Comparison of ENCODE assay signal across 23 cellular contexts in genomic region chr16:87075319-87075860, GRCh38.
DNase-seq lines count a peak whose midpoint lies in the region; ATAC-seq, FAIRE-seq and TF ChIP-seq lines count a peak whose summit lies in the region.
"Had no signal": no experiment of that assay in that cellular context is flagged by ENCODE, and none has a peak within 500 bp of the region (broad histone marks: within the 10 kb centered on the region; RNA-seq: fewer than 3 reads in every experiment).

No MANE protein-coding gene starts in this region.

- peak overlapping the region; percentile 94 for H3K27ac Mint-ChIP-seq in nephron progenitor cell
- no peak overlapping the region for H3K27ac Mint-ChIP-seq in type B pancreatic cell
- H3K27ac Mint-ChIP-seq: CD4-positive, alpha-beta memory T cell had no signal

- TF ChIP-seq EP300 in HepG2 (IDR thresholded peaks at IDR 0.05; ENCODE audit: low read depth in 2 of 2, low read length in 2 of 2) (no peak), HepG2 (CRISPR knock-in tag; IDR thresholded peaks at IDR 0.05; ENCODE audit: borderline replicate concordance) (no peak)

- no peak for FAIRE-seq in HepG2 (lab: Jason Lieb, UNC)
- FAIRE-seq: GM12892, H54 had no signal

- TF ChIP-seq POLR2A in HepG2 (IDR thresholded peaks at IDR 0.05; ENCODE audit: insufficient read depth in 1 of 2, low read depth in 2 of 2, low read length in 2 of 2) = no peak
- no peak for TF ChIP-seq POLR2A in right lobe of liver (IDR thresholded peaks at IDR 0.05)
- TF ChIP-seq POLR2A in uterus (IDR thresholded peaks at IDR 0.05) = no peak

- no peak overlapping the region for H3K4me3 ChIP-seq in HepG2 (replicated peaks in 1 of 3; ENCODE audit: insufficient read depth in 1 of 3, low read depth in 2 of 3, low read length in 3 of 3)
- no peak overlapping the region for H3K4me3 ChIP-seq in right lobe of liver
- no peak overlapping the region for H3K4me3 ChIP-seq in coronary artery
- H3K4me3 ChIP-seq in uterus = no peak overlapping the region
- H3K4me3 ChIP-seq: SJCRH30 had no signal

- peaks cover 28% of the 10 kb centered on the region for H3K36me3 Mint-ChIP-seq in nephron progenitor cell (ENCODE audit: low read depth)
- no peaks in the 10 kb centered on the region for H3K36me3 Mint-ChIP-seq in type B pancreatic cell
- H3K36me3 Mint-ChIP-seq: CD4-positive, alpha-beta memory T cell had no signal

- no peaks in the 10 kb centered on the region for H3K79me2 ChIP-seq in HepG2 (ENCODE audit: insufficient read depth, low read length)

- no peak for TF ChIP-seq CTCF in HepG2 (CRISPR knock-in tag; IDR thresholded peaks at IDR 0.05)
- TF ChIP-seq CTCF in right lobe of liver (IDR thresholded peaks at IDR 0.05) = no peak
- no peak for TF ChIP-seq CTCF in coronary artery (IDR thresholded peaks at IDR 0.05)
- TF ChIP-seq CTCF in nephron progenitor cell (IDR thresholded peaks at IDR 0.05) = no peak
- TF ChIP-seq CTCF in type B pancreatic cell (conservative IDR thresholded peaks at IDR 0.05) = no peak
- TF ChIP-seq CTCF in uterus (IDR thresholded peaks at IDR 0.05) = no peak

- no peak overlapping the region for H2AFZ ChIP-seq in HepG2 (ENCODE audit: low read length)

- H3K9me3 ChIP-seq in HepG2 (ENCODE audit: low read length) (peaks cover 11% of the 10 kb centered on the region), right lobe of liver (peaks cover 0 to 3% (median 0%) of the 10 kb centered on the region in 4 donors), uterus (no peaks in the 10 kb centered on the region)
- H3K9me3 ChIP-seq: BE2C, SJCRH30 had no signal

- POLR2A ChIA-PET in HepG2 (lab: Yijun Ruan, JAX) = no interaction called here

- no peaks in the 10 kb centered on the region for H3K4me1 ChIP-seq in HepG2 (ENCODE audit: insufficient read depth, low read length)
- H3K4me1 ChIP-seq in right lobe of liver = no peaks in the 10 kb centered on the region
- H3K4me1 ChIP-seq in uterus = no peaks in the 10 kb centered on the region
- H3K4me1 ChIP-seq: BE2C had no signal

- ATAC-seq in HepG2 = no peak
- no peak for ATAC-seq in right lobe of liver
- ATAC-seq: Panc1 had no signal

- in situ Hi-C loops in HepG2 (cut with HindIII; ENCODE audit: extremely low pct_ligation_motif_present, low pct_unique_long_range_greater_than_20kb) = no loop called here

- H3K9me3 Mint-ChIP-seq in nephron progenitor cell = peaks cover 48% of the 10 kb centered on the region
- H3K9me3 Mint-ChIP-seq in type B pancreatic cell = peaks cover 15% of the 10 kb centered on the region

- WGBS in HepG2 (ENCODE audit: low lambda C conversion rate) = 26% methylated on average over 11 of the region's 12 CpGs
- WGBS in right lobe of liver (ENCODE audit: insufficient coverage, low coverage, low lambda C conversion rate, missing lambda C conversion rate) = 47% methylated on average over 4 of the region's 12 CpGs

- intact Hi-C loops in HepG2 (cut with micrococcal nuclease; ENCODE audit: unreplicated experiment) = no loop called here
- intact Hi-C loops in right lobe of liver (cut with DNase I) = no loop called here
- intact Hi-C loops in uterus (cut with DNase I; ENCODE audit: low total_unique reads) = no loop called here

- no peak overlapping the region for H3K9ac ChIP-seq in HepG2 (ENCODE audit: insufficient read depth, low read depth, low read length)

- H3K27me3 ChIP-seq in HepG2 (ENCODE audit: control insufficient read depth in 1 of 2, insufficient read depth in 2 of 2, low read length in 2 of 2) = peaks cover 2 to 21% of the 10 kb centered on the region in 2 experiments; a peak in 3 of 5 replicates
- H3K27me3 ChIP-seq in right lobe of liver = no peaks in the 10 kb centered on the region
- H3K27me3 ChIP-seq in uterus = no peaks in the 10 kb centered on the region
- H3K27me3 ChIP-seq: SJCRH30 had no signal

- H3K4me3 Mint-ChIP-seq in nephron progenitor cell = peak overlapping the region; percentile 52
- H3K4me3 Mint-ChIP-seq in type B pancreatic cell = no peak overlapping the region
- H3K4me3 Mint-ChIP-seq: CD4-positive, alpha-beta memory T cell had no signal

- H3K36me3 ChIP-seq in HepG2 (replicated peaks in 1 of 2; ENCODE audit: control insufficient read depth in 1 of 2, insufficient read depth in 2 of 2, low read length in 2 of 2) (no peaks in the 10 kb centered on the region), right lobe of liver (no peaks in the 10 kb centered on the region), uterus (no peaks in the 10 kb centered on the region)
- H3K36me3 ChIP-seq: BE2C, SJCRH30 had no signal

- TF ChIP-seq RAD21 in HepG2 (CRISPR knock-in tag; IDR thresholded peaks at IDR 0.05) = no peak

- CTCF ChIA-PET in HepG2 (lab: Yijun Ruan, JAX; ENCODE audit: low intra/inter-chr PET ratio, low total read pairs) = no interaction called here

- H3K27me3 Mint-ChIP-seq in nephron progenitor cell (ENCODE audit: low read depth, poor library complexity) (peaks cover 15% of the 10 kb centered on the region), type B pancreatic cell (peaks cover 12% of the 10 kb centered on the region)

- no TSS peak for BruUV-seq in HepG2 (replicated peaks; lab: Mats Ljungman, UMichigan)

- no peak overlapping the region for H3K4me2 ChIP-seq in HepG2 (ENCODE audit: low read depth, low read length)

- H3K27ac ChIP-seq in HepG2 (ENCODE audit: extremely low read length, insufficient read depth, low read length) = no peak overlapping the region
- no peak overlapping the region for H3K27ac ChIP-seq in right lobe of liver
- no peak overlapping the region for H3K27ac ChIP-seq in coronary artery
- H3K27ac ChIP-seq in uterus = no peak overlapping the region
- H3K27ac ChIP-seq: SJCRH30 had no signal

- DNase-seq in HepG2 (ENCODE audit: low spot score) (no peak), right lobe of liver (no peak), coronary artery (ENCODE audit: low spot score) (peak; percentile 47), nephron progenitor cell (no peak), type B pancreatic cell (ENCODE audit: extremely low spot score, unreplicated experiment) (peak; percentile 49), uterus (no peak)
- no peak for DNase-seq in activated CD4-positive, alpha-beta T cell treated with anti-CD3 and anti-CD28 coated beads, Interleukin-2, amount 50 U/mL, for 1 hour
- DNase-seq in activated CD4-positive, alpha-beta T cell treated with anti-CD3 and anti-CD28 coated beads, Interleukin-2, amount 50 U/mL, for 48 hours = no peak
- DNase-seq: 8988T; BE2C; Calu3; CD4-positive, alpha-beta memory T cell; EL; KG1; MV-4-11; NCI-H187; NCI-H2107; NCI-H226; NCI-H524 treated with DMSO at 0.1 percent for 48 hours; SJCRH30 had no signal

- H4K20me1 ChIP-seq in HepG2 (ENCODE audit: insufficient read depth, low read length) = no peaks in the 10 kb centered on the region

- peaks cover 69% of the 10 kb centered on the region for H3K4me1 Mint-ChIP-seq in nephron progenitor cell
- peaks cover 7% of the 10 kb centered on the region for H3K4me1 Mint-ChIP-seq in type B pancreatic cell (ENCODE audit: unreplicated experiment)
- H3K4me1 Mint-ChIP-seq: CD4-positive, alpha-beta memory T cell had no signal

TF ChIP-seq in HepG2, 621 proteins besides CTCF, POLR2A, EP300 and RAD21 (continues in another document):
- peak; percentile 94 for TF ChIP-seq MNT (IDR thresholded peaks at IDR 0.05)
- no peak for TF ChIP-seq ZNF496 (CRISPR knock-in tag; IDR thresholded peaks at IDR 0.05; ENCODE audit: insufficient replicate concordance)
- no peak for TF ChIP-seq ZNF710 (CRISPR knock-in tag; IDR thresholded peaks at IDR 0.05; ENCODE audit: borderline replicate concordance)
- no peak for TF ChIP-seq MTERF4 (CRISPR knock-in tag; IDR thresholded peaks at IDR 0.05)
- TF ChIP-seq ZNF432 (CRISPR knock-in tag; IDR thresholded peaks at IDR 0.05; ENCODE audit: borderline replicate concordance) = no peak
- TF ChIP-seq MXI1 (IDR thresholded peaks at IDR 0.05; ENCODE audit: borderline replicate concordance, low read depth, low read length) = no peak

Comparison
In these comparisons a context has a peak if more than half of its experiments do, and no peak if none do; other contexts are left out.
1. DNase-seq: peak in coronary artery (single experiment) and type B pancreatic cell (single experiment); none in HepG2 (single experiment), right lobe of liver (0 of 3), nephron progenitor cell (single experiment), activated CD4-positive, alpha-beta T cell treated with anti-CD3 and anti-CD28 coated beads, Interleukin-2, amount 50 U/mL, for 1 hour (single experiment), activated CD4-positive, alpha-beta T cell treated with anti-CD3 and anti-CD28 coated beads, Interleukin-2, amount 50 U/mL, for 48 hours (0 of 2) and uterus (0 of 2).